ENCODE assay signal across 8 cellular contexts in genomic region chr15:39919740-39920509, GRCh38. TPM values are rescaled to one million over a fixed set of nuclear protein-coding genes. Genes with fewer than 3 reads are reported as not detected.
DNase-seq lines count a peak whose midpoint lies in the region; ATAC-seq and TF ChIP-seq lines count a peak whose summit lies in the region.

A gene with protein sequence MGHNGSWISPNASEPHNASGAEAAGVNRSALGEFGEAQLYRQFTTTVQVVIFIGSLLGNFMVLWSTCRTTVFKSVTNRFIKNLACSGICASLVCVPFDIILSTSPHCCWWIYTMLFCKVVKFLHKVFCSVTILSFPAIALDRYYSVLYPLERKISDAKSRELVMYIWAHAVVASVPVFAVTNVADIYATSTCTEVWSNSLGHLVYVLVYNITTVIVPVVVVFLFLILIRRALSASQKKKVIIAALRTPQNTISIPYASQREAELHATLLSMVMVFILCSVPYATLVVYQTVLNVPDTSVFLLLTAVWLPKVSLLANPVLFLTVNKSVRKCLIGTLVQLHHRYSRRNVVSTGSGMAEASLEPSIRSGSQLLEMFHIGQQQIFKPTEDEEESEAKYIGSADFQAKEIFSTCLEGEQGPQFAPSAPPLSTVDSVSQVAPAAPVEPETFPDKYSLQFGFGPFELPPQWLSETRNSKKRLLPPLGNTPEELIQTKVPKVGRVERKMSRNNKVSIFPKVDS (minus strand): TSS chr15:39920266. CDS start chr15:39920026, 240 bp downstream.

- H3K4me1 Mint-ChIP-seq in type B pancreatic cell (ENCODE audit: unreplicated experiment): peaks cover 4% of the 10 kb centered on the region

- H3K4me3 ChIP-seq in fibroblast of lung (replicated peaks in 1 of 4; ENCODE audit: control extremely low read depth in 1 of 4, insufficient read depth in 1 of 4, low read depth in 3 of 4, low read length in 4 of 4) (peak within 1 kb of the TSS; percentile 50 to 84 (median 82)), muscle layer of duodenum (ENCODE audit: low read depth in 1 of 2, low read length in 2 of 2) (peak within 1 kb of the TSS; percentile 79 to 85)

- H3K27ac ChIP-seq in fibroblast of lung (ENCODE audit: insufficient read depth, low read length) (peak within 1 kb of the TSS; percentile 89), muscle layer of duodenum (ENCODE audit: low read length) (peak within 1 kb of the TSS; percentile 73)

- TF ChIP-seq CTCF in fibroblast of lung (conservative IDR thresholded peaks at IDR 0.05 in 1 of 2, IDR thresholded peaks at IDR 0.05 in 1 of 2; ENCODE audit: low read depth in 1 of 2, low read length in 2 of 2): peak in 1 of 2 donors; percentile 25
- TF ChIP-seq CTCF in type B pancreatic cell (conservative IDR thresholded peaks at IDR 0.05): no peak

- H3K27me3 ChIP-seq in fibroblast of lung (ENCODE audit: control insufficient read depth, insufficient read depth, low read length) (no peaks in the 10 kb centered on the region), muscle layer of duodenum (ENCODE audit: low read depth, low read length) (peaks cover 9% of the 10 kb centered on the region)

- H3K36me3 ChIP-seq in fibroblast of lung (ENCODE audit: control insufficient read depth, insufficient read depth, low read length) (no peaks in the 10 kb centered on the region), muscle layer of duodenum (ENCODE audit: control insufficient read depth in 1 of 2, insufficient read depth in 2 of 2, low read length in 2 of 2) (no peaks in the 10 kb centered on the region)

- H3K9me3 ChIP-seq in fibroblast of lung (ENCODE audit: control insufficient read depth, insufficient read depth, low read depth, low read length) (no peaks in the 10 kb centered on the region), muscle layer of duodenum (ENCODE audit: control insufficient read depth in 1 of 2, low read length in 2 of 2) (peaks cover 0 to 3% of the 10 kb centered on the region in 2 donors)

- H3K4me3 Mint-ChIP-seq in type B pancreatic cell: peak within 1 kb of the TSS; percentile 91

- ATAC-seq in GM21737 (IDR thresholded peaks at IDR 0.05; ENCODE audit: unreplicated experiment): peak; percentile 4
- no peak for ATAC-seq in HG03457 (IDR thresholded peaks at IDR 0.05; ENCODE audit: unreplicated experiment)

- H2AFZ ChIP-seq in fibroblast of lung (ENCODE audit: low read length): peak within 1 kb of the TSS; percentile 91

- H4K20me1 ChIP-seq in fibroblast of lung (ENCODE audit: control insufficient read depth, extremely low read depth, insufficient read depth, low read length): no peaks in the 10 kb centered on the region

- H3K36me3 Mint-ChIP-seq in type B pancreatic cell: no peaks in the 10 kb centered on the region

- peak within 1 kb of the TSS; percentile 96 for H3K4me2 ChIP-seq in fibroblast of lung (ENCODE audit: extremely low read depth, insufficient read depth, low read length)

- H3K79me2 ChIP-seq in fibroblast of lung (ENCODE audit: control insufficient read depth, insufficient read depth, low read length): peaks cover 45% of the 10 kb centered on the region

- H3K4me1 ChIP-seq in fibroblast of lung (ENCODE audit: control insufficient read depth, extremely low read depth, insufficient read depth, low read length): peaks cover 2% of the 10 kb centered on the region
- H3K4me1 ChIP-seq in muscle layer of duodenum (ENCODE audit: control insufficient read depth in 1 of 2, insufficient read depth in 2 of 2, low read length in 2 of 2): peaks cover 5 to 10% of the 10 kb centered on the region in 2 donors

- H3K27me3 Mint-ChIP-seq in type B pancreatic cell: peaks cover 48% of the 10 kb centered on the region

- peaks cover 4% of the 10 kb centered on the region for H3K9me3 Mint-ChIP-seq in type B pancreatic cell

- DNase-seq in CD1c-positive myeloid dendritic cell (ENCODE audit: extremely low spot score) (peak; percentile 40), NCI-H526 (lab: John Stamatoyannopoulos, UW) (peak; percentile 51 to 74), fibroblast of lung (ENCODE audit: low read depth in 2 of 2) (peak; percentile 84 to 85), type B pancreatic cell (ENCODE audit: extremely low spot score, unreplicated experiment) (peak; percentile 70)
- peak; percentile 19 for DNase-seq in activated effector memory CD4-positive, alpha-beta T cell treated with Interleukin-2 at 50 U/mL for 16 hours

- peak within 1 kb of the TSS; percentile 54 for H3K27ac Mint-ChIP-seq in type B pancreatic cell

- H3K9ac ChIP-seq in fibroblast of lung (ENCODE audit: insufficient read depth, low read length): peak within 1 kb of the TSS; percentile 95

RNA-seq across cellular contexts. Expression of the gene that starts here (rescaled TPM):
- total RNA-seq in fibroblast of lung (79.6 and 179 TPM in 2 replicates), type B pancreatic cell (ENCODE audit: low replicate concordance) (0.95 and 7.2 TPM in 2 replicates)
- polyA plus RNA-seq in fibroblast of lung: 99.9 and 124 TPM in 2 replicates
- polyA plus RNA-seq in fibroblast of lung (2012): 92.3 and 114 TPM in 2 replicates
- 671 and 740 TPM in 2 replicates for polyA minus RNA-seq in fibroblast of lung (ENCODE audit: low replicate concordance)

Comparison
In these comparisons a context has a peak if more than half of its experiments do, and no peak if none do; other contexts are left out.
1. DNase-seq: peak in every context shown above with its lines; median percentile 84 in fibroblast of lung; 70 in type B pancreatic cell; 62 in NCI-H526; 40 in CD1c-positive myeloid dendritic cell; 19 in activated effector memory CD4-positive, alpha-beta T cell treated with Interleukin-2 at 50 U/mL for 16 hours.